In the genomic region with DNA sequence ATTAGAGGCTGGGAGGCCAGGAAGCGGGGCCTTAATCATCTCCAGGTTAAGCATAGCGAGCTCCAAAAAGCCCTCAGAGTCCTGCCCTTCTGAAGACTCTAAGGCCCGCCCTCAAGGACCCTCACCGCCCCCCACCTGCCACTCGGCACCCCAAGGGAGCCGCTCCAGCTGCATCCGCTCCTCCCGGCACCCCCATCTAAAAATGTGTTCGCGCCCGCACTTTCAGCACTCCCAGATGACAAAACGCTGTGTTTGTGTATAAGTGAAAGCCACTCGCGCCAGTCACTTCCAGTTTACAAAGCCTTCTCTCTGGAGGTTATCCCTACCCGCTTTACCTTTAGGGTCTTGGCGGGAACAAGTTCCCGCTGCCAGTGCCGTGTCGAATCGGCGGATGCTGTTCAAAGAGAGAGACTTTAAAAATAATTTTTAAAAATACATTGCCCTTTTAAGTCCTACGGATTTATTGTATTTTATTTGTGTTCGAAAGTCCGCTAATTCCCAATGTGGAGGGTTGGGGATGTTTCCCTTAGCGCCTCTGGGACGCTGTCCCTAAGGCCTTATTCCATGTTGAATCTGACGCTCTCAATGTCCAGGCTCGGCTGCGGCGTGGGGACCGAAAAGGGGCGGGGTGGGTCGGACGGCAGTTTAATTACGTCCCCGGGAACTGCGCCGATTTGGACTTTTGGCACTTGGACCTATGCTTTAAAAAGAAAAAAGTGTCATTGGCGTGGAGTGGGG, we compare ENCODE assay signal across 8 cellular contexts. TPM values are rescaled to one million over a fixed set of nuclear protein-coding genes. Genes with fewer than 3 reads are reported as not detected.
DNase-seq lines count a peak whose midpoint lies in the region; TF ChIP-seq lines count a peak whose summit lies in the region.

A gene (minus strand): TSS at position 64 of the 738 bp plus-strand sequence. CDS start 900 bp downstream, outside the sequence.
A gene with protein sequence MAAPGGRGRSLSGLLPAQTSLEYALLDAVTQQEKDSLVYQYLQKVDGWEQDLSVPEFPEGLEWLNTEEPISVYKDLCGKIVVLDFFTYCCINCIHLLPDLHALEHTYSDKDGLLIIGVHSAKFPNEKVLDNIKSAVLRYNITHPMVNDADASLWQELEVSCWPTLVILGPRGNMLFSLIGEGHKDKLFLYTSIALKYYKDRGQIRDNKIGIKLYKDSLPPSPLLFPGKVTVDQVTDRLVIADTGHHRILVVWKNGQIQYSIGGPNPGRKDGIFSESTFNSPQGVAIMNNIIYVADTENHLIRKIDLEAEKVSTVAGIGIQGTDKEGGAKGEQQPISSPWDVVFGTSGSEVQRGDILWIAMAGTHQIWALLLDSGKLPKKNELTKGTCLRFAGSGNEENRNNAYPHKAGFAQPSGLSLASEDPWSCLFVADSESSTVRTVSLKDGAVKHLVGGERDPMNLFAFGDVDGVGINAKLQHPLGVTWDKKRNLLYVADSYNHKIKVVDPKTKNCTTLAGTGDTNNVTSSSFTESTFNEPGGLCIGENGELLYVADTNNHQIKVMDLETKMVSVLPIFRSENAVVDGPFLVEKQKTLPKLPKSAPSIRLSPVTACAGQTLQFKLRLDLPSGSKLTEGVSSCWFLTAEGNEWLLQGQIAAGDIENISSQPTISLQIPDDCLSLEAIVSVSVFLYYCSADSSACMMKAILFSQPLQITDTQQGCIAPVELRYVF (plus strand): TSS at position 643 of the 738 bp plus-strand sequence. CDS start 212 bp downstream, outside the sequence.

- peaks cover 31 to 61% (median 44%) of the 10 kb centered on the region in 4 donors for H3K4me1 Mint-ChIP-seq in CD4-positive, alpha-beta memory T cell

- H3K36me3 Mint-ChIP-seq in CD4-positive, alpha-beta memory T cell: peaks cover 8 to 26% of the 10 kb centered on the region in 2 donors

- no peak for TF ChIP-seq CTCF in GM20000 (IDR thresholded peaks at IDR 0.05; ENCODE audit: extremely low read depth, missing control alignments)
- no peak for TF ChIP-seq CTCF in epithelial cell of proximal tubule (conservative IDR thresholded peaks at IDR 0.05; ENCODE audit: low read depth, low read length)

- H3K9ac ChIP-seq in mucosa of rectum (ENCODE audit: low read depth in 1 of 2, low read length in 2 of 2): peak within 1 kb of the TSS; percentile 91 to 97

- peak within 1 kb of the TSS; percentile 92 to 98 (median 97) for H3K27ac Mint-ChIP-seq in CD4-positive, alpha-beta memory T cell

- intact Hi-C loops in CD4-positive, alpha-beta memory T cell (cut with micrococcal nuclease): loop anchor here (1.0 to 2.0 kb wide), 3 partner anchors 107 to 321 kb away; a partner anchor contains a TSS

- no peaks in the 10 kb centered on the region for H3K27me3 Mint-ChIP-seq in CD4-positive, alpha-beta memory T cell

- H3K36me3 ChIP-seq in CD4-positive, alpha-beta memory T cell (ENCODE audit: insufficient read depth, low read length): no peaks in the 10 kb centered on the region
- peaks cover 2 to 3% of the 10 kb centered on the region in 2 donors for H3K36me3 ChIP-seq in mucosa of rectum (ENCODE audit: control insufficient read depth in 2 of 2, insufficient read depth in 2 of 2, low read length in 2 of 2)

- no peaks in the 10 kb centered on the region for H3K9me3 ChIP-seq in CD4-positive, alpha-beta memory T cell (ENCODE audit: control insufficient read depth in 1 of 2, low read length in 2 of 2)
- no peaks in the 10 kb centered on the region for H3K9me3 ChIP-seq in mucosa of rectum (ENCODE audit: control insufficient read depth in 2 of 2, low read length in 2 of 2)

- DNase-seq in CD4-positive, alpha-beta memory T cell: peak; percentile 46 to 65 (median 53)
- DNase-seq in GM20000 (ENCODE audit: low spot score) (peak; percentile 72), HUDEP-2 (lab: John Stamatoyannopoulos, UW; ENCODE audit: unreplicated experiment in 76 of 76) (peak in 72 of 76 experiments; percentile 5 to 87 (median 62)), OCI-M1 (lab: John Stamatoyannopoulos, UW) (peak; percentile 89), activated T-cell treated with anti-CD3 and anti-CD28 coated beads for 48 hours (ENCODE audit: low read depth) (peak; percentile 57), epithelial cell of proximal tubule (ENCODE audit: low read depth) (peak; percentile 55)
- DNase-seq in stimulated activated CD8-positive, alpha-beta memory T cell treated with anti-CD3 and anti-CD28 coated beads, Interleukin-4, amount 100 ng/mL, for 4 hours (ENCODE audit: low read depth in 2 of 2, low spot score in 1 of 2): peak; percentile 33 to 35

- H3K4me1 ChIP-seq in CD4-positive, alpha-beta memory T cell (ENCODE audit: insufficient read depth, low read length): peaks cover 65% of the 10 kb centered on the region
- peaks cover 10 to 11% of the 10 kb centered on the region in 2 donors for H3K4me1 ChIP-seq in mucosa of rectum (ENCODE audit: control insufficient read depth in 2 of 2, insufficient read depth in 2 of 2, low read length in 2 of 2)

- peak within 1 kb of the TSS; percentile 96 to 100 (median 98) for H3K4me3 Mint-ChIP-seq in CD4-positive, alpha-beta memory T cell

- peak within 1 kb of the TSS; percentile 90 to 97 for H3K4me3 ChIP-seq in CD4-positive, alpha-beta memory T cell (ENCODE audit: low read length in 2 of 2)
- H3K4me3 ChIP-seq in epithelial cell of proximal tubule (ENCODE audit: low read depth, low read length) (peak within 1 kb of the TSS; percentile 91), mucosa of rectum (ENCODE audit: low read length in 2 of 2) (peak within 1 kb of the TSS; percentile 94 to 99)

- H3K9me3 Mint-ChIP-seq in CD4-positive, alpha-beta memory T cell: no peaks in the 10 kb centered on the region

- no peaks in the 10 kb centered on the region for H3K27me3 ChIP-seq in CD4-positive, alpha-beta memory T cell (ENCODE audit: insufficient read depth, low read length)
- no peaks in the 10 kb centered on the region for H3K27me3 ChIP-seq in mucosa of rectum (ENCODE audit: control insufficient read depth in 2 of 2, insufficient read depth in 2 of 2, low read length in 2 of 2)

- POLR2A ChIA-PET in CD4-positive, alpha-beta memory T cell (lab: Charles Lee; ENCODE audit: partially characterized antibody): interaction anchor here (1.0 to 1.4 kb wide), 5 partner anchors 10 to 320 kb away, joined by 3 to 6 read pairs (median 4); a partner anchor contains a TSS

- peak within 1 kb of the TSS; percentile 71 for H3K27ac ChIP-seq in CD4-positive, alpha-beta memory T cell (ENCODE audit: low read depth, low read length)
- peak within 1 kb of the TSS; percentile 83 to 86 for H3K27ac ChIP-seq in mucosa of rectum (ENCODE audit: low read depth in 2 of 2, low read length in 2 of 2)

- CTCF ChIA-PET in CD4-positive, alpha-beta memory T cell (lab: Charles Lee; ENCODE audit: partially characterized antibody): no interaction called here

RNA-seq across cellular contexts. Expression of the first gene that starts in this region (rescaled TPM):
- 1 to 10 TPM; 4.5 to 4.7 TPM for total RNA-seq in CD4-positive, alpha-beta memory T cell
- 1 to 10 TPM; 3.3 to 5.3 TPM for polyA plus RNA-seq in CD4-positive, alpha-beta memory T cell
- 7.9 and 12.0 TPM in 2 replicates for total RNA-seq in epithelial cell of proximal tubule

RNA-seq across cellular contexts. Expression of the second gene that starts in this region (rescaled TPM):
- 10 to 100 TPM; 22.1 to 24.1 TPM for total RNA-seq in CD4-positive, alpha-beta memory T cell
- 10 to 100 TPM in 1 of 2 donors, 1 to 10 TPM in 1; 4.2 to 11.9 TPM for polyA plus RNA-seq in CD4-positive, alpha-beta memory T cell
- 12.9 and 30.1 TPM in 2 replicates for total RNA-seq in epithelial cell of proximal tubule

Comparison
In these comparisons a context has a peak if more than half of its experiments do, and no peak if none do; other contexts are left out.
1. Peak in every context shown above with its lines: DNase-seq, H3K4me3 ChIP-seq and H3K27ac ChIP-seq.
2. DNase-seq: peak in every context shown above with its lines; median percentile 89 in OCI-M1; 72 in GM20000; 62 in HUDEP-2; 57 in activated T-cell treated with anti-CD3 and anti-CD28 coated beads for 48 hours; 55 in epithelial cell of proximal tubule; 53 in CD4-positive, alpha-beta memory T cell; 34 in stimulated activated CD8-positive, alpha-beta memory T cell treated with anti-CD3 and anti-CD28 coated beads, Interleukin-4, amount 100 ng/mL, for 4 hours.